35 cellular contexts compared by ENCODE assay signal in the genomic region with DNA sequence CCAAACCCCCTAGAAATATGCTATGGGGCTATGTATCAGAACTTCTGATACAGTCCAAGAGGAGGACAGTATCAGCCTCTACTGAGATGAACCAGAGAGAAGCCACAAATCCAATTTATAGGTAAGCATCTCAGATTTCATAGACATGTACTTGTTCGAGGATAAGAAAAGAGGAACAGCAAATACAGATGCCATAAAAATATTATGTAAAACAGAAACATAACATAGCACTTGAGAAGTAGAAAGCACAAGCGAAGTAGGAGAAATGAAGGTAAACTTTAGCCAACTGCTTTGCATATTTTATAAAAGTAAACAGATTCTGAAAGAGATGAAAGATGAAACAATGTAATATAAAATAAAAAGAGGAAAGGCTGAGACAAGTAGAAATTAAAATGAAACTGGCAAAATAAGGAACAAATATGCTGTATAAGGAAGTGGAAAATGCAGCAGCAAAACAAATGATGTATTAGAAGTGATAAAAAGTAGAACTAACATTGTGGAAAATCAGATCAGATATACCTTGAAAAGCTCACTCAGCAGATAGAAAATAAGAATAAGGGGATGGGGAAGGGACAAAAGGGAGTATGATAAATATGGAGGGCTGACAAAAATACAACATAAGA.
DNase-seq lines count a peak whose midpoint lies in the region; ATAC-seq, FAIRE-seq and TF ChIP-seq lines count a peak whose summit lies in the region.
"Had no signal": no experiment of that assay in that cellular context is flagged by ENCODE, and none has a peak within 500 bp of the region (broad histone marks: within the 10 kb centered on the region; RNA-seq: fewer than 3 reads in every experiment).

No MANE protein-coding gene starts in this region.

- TF ChIP-seq CTCF in A549 (IDR thresholded peaks at IDR 0.05) = no peak
- no peak for TF ChIP-seq CTCF in activated B cell treated with CpG ODN at 0.5 μM for 24 hours (IDR thresholded peaks at IDR 0.05)

- no peak overlapping the region for H3K27ac ChIP-seq in A549
- H3K27ac ChIP-seq: cardiac muscle cell, HL-60, upper lobe of right lung had no signal

- peak overlapping the region in 2 of 4 donors; percentile 3 to 50 for H3K4me3 Mint-ChIP-seq in IgD-negative memory B cell
- no peak overlapping the region for H3K4me3 Mint-ChIP-seq in activated B cell treated with CpG ODN at 0.5 μM for 24 hours
- H3K4me3 Mint-ChIP-seq: activated CD4-positive, alpha-beta memory T cell treated with anti-CD3 and anti-CD28 coated beads for 36 hours; activated naive CD8-positive, alpha-beta T cell treated with anti-CD3 and anti-CD28 coated beads, Interleukin-2, amount 50 U/mL, for 24 hours; CD8-positive, alpha-beta T cell; effector memory CD8-positive, alpha-beta T cell; nephron progenitor cell had no signal

- peak; percentile 7 for FAIRE-seq in A549 (lab: Jason Lieb, UNC)
- FAIRE-seq: A204.1, astrocyte, colon, GM12878 had no signal

- no peaks in the 10 kb centered on the region; the same call in 2 of the 3 replicates for H3K4me1 ChIP-seq in A549
- H3K4me1 ChIP-seq: HAP-1, upper lobe of right lung had no signal

- no peak overlapping the region for H3K4me3 ChIP-seq in A549
- H3K4me3 ChIP-seq: cardiac muscle cell, GM12878, HAP-1, upper lobe of right lung had no signal

- peaks cover 9 to 21% (median 12%) of the 10 kb centered on the region in 3 donors for H3K4me1 Mint-ChIP-seq in IgD-negative memory B cell
- peaks cover 19% of the 10 kb centered on the region for H3K4me1 Mint-ChIP-seq in activated B cell treated with CpG ODN at 0.5 μM for 24 hours
- H3K4me1 Mint-ChIP-seq: activated naive CD8-positive, alpha-beta T cell treated with anti-CD3 and anti-CD28 coated beads, Interleukin-2, amount 50 U/mL, for 24 hours; nephron progenitor cell had no signal

- no peak overlapping the region for H3K4me2 ChIP-seq in A549

- CTCF ChIA-PET in A549 (lab: Yijun Ruan, JAX) (interaction anchor here (1.4 kb wide), 1 partner anchor 42 kb away, joined by 4 read pairs; no protein-coding TSS in a partner anchor), activated B cell treated with CpG ODN at 0.5 μM for 24 hours (lab: Charles Lee) (no interaction called here)

- no peak for ATAC-seq in A549
- no peak for ATAC-seq in activated B cell treated with CpG ODN at 0.5 μM for 24 hours (ENCODE audit: low read depth)
- no peak for ATAC-seq in GM18907 (IDR thresholded peaks at IDR 0.05; ENCODE audit: unreplicated experiment)
- no peak for ATAC-seq in GM19397 (IDR thresholded peaks at IDR 0.05; ENCODE audit: unreplicated experiment)
- ATAC-seq: activated naive CD8-positive, alpha-beta T cell treated with anti-CD3 and anti-CD28 coated beads, Interleukin-2, amount 50 U/mL, for 24 hours; CD8-positive, alpha-beta T cell; effector memory CD8-positive, alpha-beta T cell; GM12878; upper lobe of right lung had no signal

- no peak for TF ChIP-seq EP300 in A549 (IDR thresholded peaks at IDR 0.05)

- H3K9me3 Mint-ChIP-seq in IgD-negative memory B cell (peaks cover 2 to 6% (median 4%) of the 10 kb centered on the region in 3 donors), activated B cell treated with CpG ODN at 0.5 μM for 24 hours (peaks cover 3% of the 10 kb centered on the region)
- H3K9me3 Mint-ChIP-seq: activated CD4-positive, alpha-beta memory T cell treated with anti-CD3 and anti-CD28 coated beads for 36 hours; activated naive CD8-positive, alpha-beta T cell treated with anti-CD3 and anti-CD28 coated beads, Interleukin-2, amount 50 U/mL, for 24 hours; CD8-positive, alpha-beta T cell; effector memory CD8-positive, alpha-beta T cell; nephron progenitor cell had no signal

- POLR2A ChIA-PET in A549 (lab: Yijun Ruan, JAX) (no interaction called here), activated B cell treated with CpG ODN at 0.5 μM for 24 hours (lab: Charles Lee) (no interaction called here)

- H3K27me3 Mint-ChIP-seq in IgD-negative memory B cell = no peaks in the 10 kb centered on the region
- H3K27me3 Mint-ChIP-seq in activated B cell treated with CpG ODN at 0.5 μM for 24 hours = no peaks in the 10 kb centered on the region
- H3K27me3 Mint-ChIP-seq: activated CD4-positive, alpha-beta memory T cell treated with anti-CD3 and anti-CD28 coated beads for 36 hours; activated naive CD8-positive, alpha-beta T cell treated with anti-CD3 and anti-CD28 coated beads, Interleukin-2, amount 50 U/mL, for 24 hours; effector memory CD8-positive, alpha-beta T cell had no signal

- 80% methylated on average over 2 of the region's 2 CpGs for WGBS in A549 (ENCODE audit: missing lambda C conversion rate)

- intact Hi-C loops in activated B cell treated with CpG ODN at 0.5 μM for 24 hours (cut with micrococcal nuclease) = no loop called here

- no peak for TF ChIP-seq POLR2A in A549 (IDR thresholded peaks at IDR 0.05; ENCODE audit: low read length)

- H3K36me3 Mint-ChIP-seq in IgD-negative memory B cell (peaks cover 18% of the 10 kb centered on the region), activated B cell treated with CpG ODN at 0.5 μM for 24 hours (ENCODE audit: low read depth) (peaks cover 61% of the 10 kb centered on the region)
- H3K36me3 Mint-ChIP-seq: activated CD4-positive, alpha-beta memory T cell treated with anti-CD3 and anti-CD28 coated beads for 36 hours; CD8-positive, alpha-beta T cell had no signal

- no peaks in the 10 kb centered on the region for H3K9me3 ChIP-seq in A549
- H3K9me3 ChIP-seq: HAP-1, upper lobe of right lung had no signal

- no peak for DNase-seq in A549 (ENCODE audit: low read depth in 1 of 2, low spot score in 1 of 2)
- peak; percentile 69 for DNase-seq in NOMO-1 treated with DMSO at 0.1 percent for 48 hours (lab: John Stamatoyannopoulos, UW; ENCODE audit: unreplicated experiment)
- DNase-seq in activated B cell treated with CpG ODN at 0.5 μM for 24 hours = no peak
- no peak for DNase-seq in effector CD4-positive, alpha-beta T cell
- DNase-seq in retina = no peak
- DNase-seq: activated CD4-positive, alpha-beta memory T cell treated with anti-CD3 and anti-CD28 coated beads for 36 hours; activated CD4-positive, CD25-positive, alpha-beta regulatory T cell treated with anti-CD3 and anti-CD28 coated beads, Interleukin-2, amount 50 U/mL, for 72 hours; activated CD8-positive, alpha-beta memory T cell treated with anti-CD3 and anti-CD28 coated beads, Interleukin-2, amount 50 U/mL, for 4 hours; activated naive CD4-positive, alpha-beta T cell; activated naive CD8-positive, alpha-beta T cell treated with anti-CD3 and anti-CD28 coated beads, Interleukin-2, amount 50 U/mL, for 24 hours; AML-193; CD8-positive, alpha-beta T cell; DMS 273 treated with DMSO at 0.1 percent for 48 hours; effector memory CD8-positive, alpha-beta T cell; EL; mammary epithelial cell; NCI-H1092 treated with DMSO at 0.1 percent for 48 hours; NCI-H1930; NCI-H2171 treated with DMSO at 0.1 percent for 48 hours; NCI-H510A; nephron progenitor cell; RPMI8226; stimulated activated naive CD4-positive, alpha-beta T cell treated with Interleukin-2 at 50 U/mL for 16 hours; T-helper 1 cell; upper lobe of right lung had no signal

- TF ChIP-seq RAD21 in A549 (conservative IDR thresholded peaks at IDR 0.05 in 1 of 2, IDR thresholded peaks at IDR 0.05 in 1 of 2) = no peak

- H3K27ac Mint-ChIP-seq in IgD-negative memory B cell (peak overlapping the region; percentile 9 to 43 (median 21)), activated B cell treated with CpG ODN at 0.5 μM for 24 hours (peak overlapping the region; percentile 47)
- H3K27ac Mint-ChIP-seq: activated CD4-positive, alpha-beta memory T cell treated with anti-CD3 and anti-CD28 coated beads for 36 hours; activated naive CD8-positive, alpha-beta T cell treated with anti-CD3 and anti-CD28 coated beads, Interleukin-2, amount 50 U/mL, for 24 hours; CD8-positive, alpha-beta T cell; effector memory CD8-positive, alpha-beta T cell; nephron progenitor cell had no signal

TF ChIP-seq in A549, 52 proteins besides CTCF, POLR2A, EP300 and RAD21:
- TF ChIP-seq, protein P1, sequence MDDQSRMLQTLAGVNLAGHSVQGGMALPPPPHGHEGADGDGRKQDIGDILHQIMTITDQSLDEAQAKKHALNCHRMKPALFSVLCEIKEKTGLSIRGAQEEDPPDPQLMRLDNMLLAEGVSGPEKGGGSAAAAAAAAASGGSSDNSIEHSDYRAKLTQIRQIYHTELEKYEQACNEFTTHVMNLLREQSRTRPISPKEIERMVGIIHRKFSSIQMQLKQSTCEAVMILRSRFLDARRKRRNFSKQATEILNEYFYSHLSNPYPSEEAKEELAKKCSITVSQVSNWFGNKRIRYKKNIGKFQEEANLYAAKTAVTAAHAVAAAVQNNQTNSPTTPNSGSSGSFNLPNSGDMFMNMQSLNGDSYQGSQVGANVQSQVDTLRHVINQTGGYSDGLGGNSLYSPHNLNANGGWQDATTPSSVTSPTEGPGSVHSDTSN (IDR thresholded peaks at IDR 0.05) = no peak
- no peak for TF ChIP-seq HDAC2 (IDR thresholded peaks at IDR 0.05)
- TF ChIP-seq ATOH8 (CRISPR knock-in tag; IDR thresholded peaks at IDR 0.05; ENCODE audit: low read depth) = no peak
- TF ChIP-seq NFE2L2 (conservative IDR thresholded peaks at IDR 0.05; ENCODE audit: low read length) = no peak
- no peak for TF ChIP-seq NPAS2 (CRISPR knock-in tag; IDR thresholded peaks at IDR 0.05; ENCODE audit: borderline replicate concordance)
- TF ChIP-seq RCOR1 (IDR thresholded peaks at IDR 0.05; ENCODE audit: low read depth, low read length) = no peak
- no peak for TF ChIP-seq RFX5 (IDR thresholded peaks at IDR 0.05)
- no peak for TF ChIP-seq PHF8 (IDR thresholded peaks at IDR 0.05; ENCODE audit: borderline replicate concordance, low read depth)
- no peak for TF ChIP-seq SREBF2 (IDR thresholded peaks at IDR 0.05)
- TF ChIP-seq CBX2 (IDR thresholded peaks at IDR 0.05; ENCODE audit: borderline replicate concordance, low read depth) = no peak
- no peak for TF ChIP-seq FOSB (CRISPR knock-in tag; IDR thresholded peaks at IDR 0.05)
- no peak for TF ChIP-seq MYC (IDR thresholded peaks at IDR 0.05; ENCODE audit: borderline replicate concordance, low read length)
- no peak for TF ChIP-seq ZC3H11A (IDR thresholded peaks at IDR 0.05)
- no peak for TF ChIP-seq SMC3 (IDR thresholded peaks at IDR 0.05)
- no peak for TF ChIP-seq RARB (CRISPR knock-in tag; IDR thresholded peaks at IDR 0.05)
- no peak for TF ChIP-seq CEBPB (IDR thresholded peaks at IDR 0.05)
TF ChIP-seq in A549: peak in this region for 0.
